7 cellular contexts compared by ENCODE assay signal in the genomic region with DNA sequence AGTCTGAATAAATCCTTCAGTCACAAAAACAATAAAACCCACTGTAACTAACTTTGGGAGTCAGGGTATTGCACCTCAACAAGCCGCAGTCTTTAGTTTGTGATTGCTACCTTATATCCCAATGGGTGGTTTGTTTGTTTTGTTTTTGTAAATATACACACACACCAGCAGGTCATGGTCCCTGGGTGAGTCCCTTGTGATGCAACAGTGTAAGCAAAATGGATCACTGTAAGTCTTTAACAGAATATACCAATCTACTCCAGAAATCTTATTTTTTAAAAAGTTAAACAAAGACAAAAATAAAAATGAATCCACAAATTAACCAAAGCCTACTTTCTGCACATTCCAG. TPM values are rescaled to one million over a fixed set of nuclear protein-coding genes. Genes with fewer than 3 reads are reported as not detected.
A peak's percentile ranks its signal among the peaks of the same experiment; 100 is the strongest.
DNase-seq lines count a peak whose midpoint lies in the region; ATAC-seq, FAIRE-seq and TF ChIP-seq lines count a peak whose summit lies in the region.
"Not testable (repeated sequence)": the region's sequence is repeated elsewhere in the genome, so short reads cannot be mapped to it uniquely, and the experiment has no call there.

No MANE protein-coding gene starts in this region.

- H3K9me3 ChIP-seq in A549; OCI-LY7 (ENCODE audit: low read length); GM12878 (replicated peaks; ENCODE audit: control insufficient read depth, insufficient read depth, low read length): not testable (repeated sequence)

- peak overlapping the region; percentile 22 for H3K27ac Mint-ChIP-seq in activated CD4-positive, alpha-beta T cell treated with anti-CD3 and anti-CD28 coated beads for 36 hours
- H3K27ac Mint-ChIP-seq in memory B cell = peak overlapping the region; percentile 70

- TF ChIP-seq CTCF in A549 (IDR thresholded peaks at IDR 0.05); D721Med (IDR thresholded peaks at IDR 0.05; ENCODE audit: insufficient read depth, missing control alignments); OCI-LY7 (conservative IDR thresholded peaks at IDR 0.05; ENCODE audit: low read length); GM12878 (IDR thresholded peaks at IDR 0.05 in 2 of 3, conservative IDR thresholded peaks at IDR 0.05 in 1 of 3; ENCODE audit: control insufficient read depth in 2 of 3, extremely low read depth in 1 of 3, insufficient read depth in 1 of 3, low read depth in 3 of 3, low read length in 3 of 3): not testable (repeated sequence)

- peak overlapping the region; percentile 51; the same call in 2 of the 3 replicates for H3K4me2 ChIP-seq in A549
- not testable (repeated sequence) for H3K4me2 ChIP-seq in OCI-LY7 (ENCODE audit: low read length); GM12878 (ENCODE audit: control insufficient read depth, insufficient read depth)

- peaks cover 44% of the 10 kb centered on the region for H3K36me3 Mint-ChIP-seq in activated CD4-positive, alpha-beta T cell treated with anti-CD3 and anti-CD28 coated beads for 36 hours (ENCODE audit: low read depth)
- H3K36me3 Mint-ChIP-seq in memory B cell = peaks cover 16% of the 10 kb centered on the region

- H3K4me1 Mint-ChIP-seq in activated CD4-positive, alpha-beta T cell treated with anti-CD3 and anti-CD28 coated beads for 36 hours = peaks cover 16% of the 10 kb centered on the region
- H3K4me1 Mint-ChIP-seq in memory B cell = peaks cover 19% of the 10 kb centered on the region

- CTCF ChIA-PET in A549 (lab: Yijun Ruan, JAX); OCI-LY7 (lab: Charles Lee; ENCODE audit: unreplicated experiment); activated CD4-positive, alpha-beta T cell treated with anti-CD3 and anti-CD28 coated beads for 36 hours (lab: Charles Lee); GM12878 (lab: Yijun Ruan, JAX): not testable (repeated sequence)

- TF ChIP-seq EP300 in A549 (IDR thresholded peaks at IDR 0.05); GM12878 (IDR thresholded peaks at IDR 0.05; ENCODE audit: borderline replicate concordance in 1 of 2, control insufficient read depth in 1 of 2, low read depth in 2 of 2, low read length in 2 of 2): not testable (repeated sequence)

- not testable (repeated sequence) for H3K9ac ChIP-seq in GM12878 (ENCODE audit: control insufficient read depth, insufficient read depth, low read length)

- H2AFZ ChIP-seq in OCI-LY7 (ENCODE audit: low read length); GM12878 (ENCODE audit: control insufficient read depth, low read depth, low read length): not testable (repeated sequence)

- H3K79me2 ChIP-seq in OCI-LY7 (ENCODE audit: insufficient read depth, low read depth, low read length) (peaks cover 22% of the 10 kb centered on the region; the same call in 1 of the 2 replicates), GM12878 (ENCODE audit: control insufficient read depth, insufficient read depth, low read length) (peaks cover 19% of the 10 kb centered on the region)

- SMC1A ChIA-PET in GM12878 (lab: Charles Lee; ENCODE audit: uncharacterized antibody, unreplicated experiment) = interaction anchor here (1.8 kb wide), 1 partner anchor 13 kb away, joined by 6 read pairs; no protein-coding TSS in a partner anchor

- H3K4me1 ChIP-seq in A549 (peaks cover 46% of the 10 kb centered on the region), OCI-LY7 (ENCODE audit: insufficient read depth, low read length, poor library complexity, severe bottlenecking) (peaks cover 23% of the 10 kb centered on the region)
- H3K4me1 ChIP-seq in GM12878 (ENCODE audit: control insufficient read depth, insufficient read depth, low read length) = not testable (repeated sequence)

- WGBS in A549 (ENCODE audit: missing lambda C conversion rate) = 22% methylated on average over 1 of the region's 1 CpG
- WGBS in GM12878 (ENCODE audit: insufficient coverage, insufficient replicate concordance, low lambda C conversion rate, missing lambda C conversion rate) = 100% methylated on average over 1 of the region's 1 CpG

- RAD21 ChIA-PET in GM12878 (lab: Charles Lee; ENCODE audit: unreplicated experiment) = not testable (repeated sequence)

- H3K9me2 ChIP-seq in OCI-LY7 (ENCODE audit: insufficient read depth, low read length) = not testable (repeated sequence)

- in situ Hi-C loops in GM12878 (cut with MboI) = not testable (repeated sequence)

- POLR2A ChIA-PET in A549 (lab: Yijun Ruan, JAX); OCI-LY7 (lab: Charles Lee); activated CD4-positive, alpha-beta T cell treated with anti-CD3 and anti-CD28 coated beads for 36 hours (lab: Charles Lee); GM12878 (lab: Charles Lee): not testable (repeated sequence)

- H3K4me3 ChIP-seq in A549; OCI-LY7 (ENCODE audit: low read depth, low read length, poor library complexity, severe bottlenecking); GM12878: not testable (repeated sequence)

- not testable (repeated sequence) for H3K4me3 Mint-ChIP-seq in activated CD4-positive, alpha-beta T cell treated with anti-CD3 and anti-CD28 coated beads for 36 hours; memory B cell

- H3K27ac ChIP-seq in A549; OCI-LY7 (ENCODE audit: low read depth, low read length, poor library complexity, severe bottlenecking); GM12878 (ENCODE audit: control insufficient read depth, insufficient read depth): not testable (repeated sequence)

- H3K27me3 Mint-ChIP-seq in activated CD4-positive, alpha-beta T cell treated with anti-CD3 and anti-CD28 coated beads for 36 hours; memory B cell: not testable (repeated sequence)

- TF ChIP-seq RAD21 in A549 (conservative IDR thresholded peaks at IDR 0.05 in 1 of 2, IDR thresholded peaks at IDR 0.05 in 1 of 2); GM12878 (IDR thresholded peaks at IDR 0.05; ENCODE audit: insufficient read depth, low read depth, low read length): not testable (repeated sequence)

- intact Hi-C loops in OCI-LY7 (cut with micrococcal nuclease; ENCODE audit: unreplicated experiment); activated CD4-positive, alpha-beta T cell treated with anti-CD3 and anti-CD28 coated beads for 36 hours (cut with DNase I, micrococcal nuclease); GM12878 (cut with micrococcal nuclease; ENCODE audit: unreplicated experiment); left colon (cut with DNase I, micrococcal nuclease): not testable (repeated sequence)

- H3K27me3 ChIP-seq in GM12878 (replicated peaks in 1 of 2; ENCODE audit: control insufficient read depth in 2 of 2, insufficient read depth in 2 of 2, low read length in 1 of 2) = not testable (repeated sequence)

- DNase-seq in A549 (ENCODE audit: low read depth in 1 of 2, low spot score in 1 of 2) = peak in 1 of 2 experiments; percentile 22
- not testable (repeated sequence) for DNase-seq in D721Med (ENCODE audit: insufficient read length, low spot score); OCI-LY7 (ENCODE audit: low spot score); activated CD4-positive, alpha-beta T cell treated with anti-CD3 and anti-CD28 coated beads for 36 hours; GM12878 (ENCODE audit: low read depth, low spot score); left colon; memory B cell (ENCODE audit: low spot score in 2 of 2)

- TSS peak; percentile 50 for BruUV-seq in OCI-LY7 (replicated peaks; lab: Mats Ljungman, UMichigan)
- not testable (repeated sequence) for BruUV-seq in GM12878 (replicated peaks; lab: Mats Ljungman, UMichigan)

- not testable (repeated sequence) for H4K20me1 ChIP-seq in OCI-LY7 (ENCODE audit: insufficient read depth, low read length); GM12878 (ENCODE audit: control insufficient read depth, insufficient read depth)

- not testable (repeated sequence) for TF ChIP-seq POLR2A in A549 (IDR thresholded peaks at IDR 0.05; ENCODE audit: low read length); GM12878 (IDR thresholded peaks at IDR 0.05; ENCODE audit: low read depth, low read length)

- peak in 1 of 2 experiments; percentile 35; a peak in 1 of 6 replicates for ATAC-seq in A549
- not testable (repeated sequence) for ATAC-seq in activated CD4-positive, alpha-beta T cell treated with anti-CD3 and anti-CD28 coated beads for 36 hours; GM12878; memory B cell (ENCODE audit: low read depth)
- ATAC-seq in left colon = peak; percentile 52

- FAIRE-seq in A549 (lab: Jason Lieb, UNC) = not testable (repeated sequence)
- FAIRE-seq in D721Med (lab: Jason Lieb, UNC) (peak; percentile 72), GM12878 (lab: Jason Lieb, UNC) (peak; percentile 44)

- H3K36me3 ChIP-seq in OCI-LY7 (ENCODE audit: insufficient read depth, low read length) (peaks cover 97% of the 10 kb centered on the region), GM12878 (ENCODE audit: control insufficient read depth in 2 of 2, insufficient read depth in 2 of 2, low read length in 1 of 2) (peaks cover 8 to 35% of the 10 kb centered on the region in 2 experiments)

- not testable (repeated sequence) for H3K9me3 Mint-ChIP-seq in activated CD4-positive, alpha-beta T cell treated with anti-CD3 and anti-CD28 coated beads for 36 hours (ENCODE audit: low read depth); memory B cell

RNA-seq across cellular contexts. Expression of gene RAB14, which starts 22.3 kb away (rescaled TPM):
- polyA plus RNA-seq in A549 (2011; rRNA removed) = 54.1 and 55.7 TPM in 2 replicates
- polyA plus RNA-seq in A549 (2012; cell fraction: cytosol; rRNA removed) = 12.6 and 14.0 TPM in 2 replicates
- polyA plus RNA-seq in A549 (2012; cell fraction: nucleus; rRNA removed) = 6.3 and 11.1 TPM in 2 replicates
- polyA plus RNA-seq in A549 (2017; fragmentation: RNase III; extraction: RNeasy Plus Mini Kit Qiagen cat#74134 plus additional on column Dnase treatment) = 38.4 to 40.2 TPM (median 38.8 TPM) in 3 replicates
- 14.2 and 15.3 TPM in 2 replicates for polyA minus RNA-seq in A549 (2011; rRNA and poly(A)+ RNA removed)
- 8.1 and 8.6 TPM in 2 replicates for total RNA-seq in OCI-LY7 (2014; rRNA removed; shearing (Covaris generic))
- total RNA-seq in OCI-LY7 (2022) = 37.1 and 37.2 TPM in 2 replicates
- total RNA-seq in activated CD4-positive, alpha-beta T cell treated with anti-CD3 and anti-CD28 coated beads for 36 hours = 10 to 100 TPM; 52.3 to 54.7 TPM
- 35.6 and 36.7 TPM in 2 replicates for total RNA-seq in GM12878 (2013; cell fraction: nucleolus; rRNA removed)
- total RNA-seq in GM12878 (2014; rRNA removed) = 16.9 and 21.0 TPM in 2 replicates
- 24.9 and 25.7 TPM in 2 replicates for total RNA-seq in GM12878 (2014; rRNA removed; fragmentation: Illumina TruSeq; extraction: Trizol)
- total RNA-seq in GM12878 (2021) = 46.7 and 51.1 TPM in 2 replicates
- polyA plus RNA-seq in GM12878 (2011; ENCODE audit: low read depth) = 14.7 TPM
- polyA plus RNA-seq in GM12878 (2011; rRNA removed) = 23.7 and 32.9 TPM in 2 replicates
- 9.2 and 15.0 TPM in 2 replicates for polyA plus RNA-seq in GM12878 (2011; cell fraction: cytosol; rRNA removed)
- 22.0 and 23.5 TPM in 2 replicates for polyA plus RNA-seq in GM12878 (2011; cell fraction: nucleus; rRNA removed)
- polyA plus RNA-seq in GM12878 (2012) = 20.5 and 29.2 TPM in 2 replicates
- 40.8 and 48.7 TPM in 2 replicates for polyA plus RNA-seq in GM12878 (2014; fragmentation: Illumina TruSeq; extraction: Trizol)
- polyA plus RNA-seq in GM12878 (2014; fragmentation: Nextera tagmentation; extraction: Ambion mirVana) = 10 to 100 TPM; 21.3 to 26.0 TPM
- 15.2 and 16.7 TPM in 2 replicates for polyA plus RNA-seq in GM12878 (2014; rRNA removed)
- 10 to 100 TPM; 57.4 to 59.9 TPM for polyA plus RNA-seq in GM12878 (2016; fragmentation: Nextera tagmentation; extraction: Ambion mirVana)
- 12.1 and 15.5 TPM in 2 replicates for polyA minus RNA-seq in GM12878 (2011; rRNA and poly(A)+ RNA removed)
- 8.8 and 10.2 TPM in 2 replicates for polyA minus RNA-seq in GM12878 (2011; cell fraction: cytosol; rRNA and poly(A)+ RNA removed)
- 16.1 and 26.0 TPM in 2 replicates for polyA minus RNA-seq in GM12878 (2011; cell fraction: nucleus; rRNA and poly(A)+ RNA removed)
- 10 to 100 TPM; 87.1 to 93.1 TPM for total RNA-seq in left colon
